ENCODE assay signal across 12 cellular contexts in genomic region chr2:95333888-95334338, GRCh38. TPM values are rescaled to one million over a fixed set of nuclear protein-coding genes. Genes with fewer than 3 reads are reported as not detected.
DNase-seq lines count a peak whose midpoint lies in the region; ATAC-seq and TF ChIP-seq lines count a peak whose summit lies in the region.
"Had no signal": no experiment of that assay in that cellular context is flagged by ENCODE, and none has a peak within 500 bp of the region (broad histone marks: within the 10 kb centered on the region; RNA-seq: fewer than 3 reads in every experiment).

No MANE protein-coding gene starts in this region.

- H3K4me3 ChIP-seq in osteoblast (ENCODE audit: insufficient read depth, low read length) (peak overlapping the region; percentile 11), esophagus squamous epithelium (no peak overlapping the region)
- H3K4me3 ChIP-seq: right lobe of liver had no signal

- peaks cover 1 to 9% (median 1%) of the 10 kb centered on the region in 3 donors for H3K27me3 Mint-ChIP-seq in CD14-positive monocyte (ENCODE audit: low read depth in 3 of 3)

- H3K4me1 ChIP-seq in osteoblast (ENCODE audit: insufficient read depth, low read length) (peaks cover 15% of the 10 kb centered on the region), esophagus squamous epithelium (peaks cover 0 to 19% (median 0%) of the 10 kb centered on the region in 3 donors)
- H3K4me1 ChIP-seq: right lobe of liver had no signal

- H3K4me1 Mint-ChIP-seq in CD14-positive monocyte, result no peaks in the 10 kb centered on the region

- no peaks in the 10 kb centered on the region for H3K36me3 ChIP-seq in osteoblast (ENCODE audit: insufficient read depth, low read length)
- H3K36me3 ChIP-seq in esophagus squamous epithelium, result no peaks in the 10 kb centered on the region
- H3K36me3 ChIP-seq: right lobe of liver had no signal

- H3K27me3 ChIP-seq in osteoblast (ENCODE audit: insufficient read depth, low read length) (peaks cover 20% of the 10 kb centered on the region), esophagus squamous epithelium (peaks cover 0 to 16% (median 0%) of the 10 kb centered on the region in 4 donors)
- H3K27me3 ChIP-seq: right lobe of liver had no signal

- no peaks in the 10 kb centered on the region for H3K36me3 Mint-ChIP-seq in CD14-positive monocyte

- no peak overlapping the region for H3K4me3 Mint-ChIP-seq in CD14-positive monocyte

- ATAC-seq in GM18868 (IDR thresholded peaks at IDR 0.05; ENCODE audit: unreplicated experiment), result no peak
- ATAC-seq in HG03095 (IDR thresholded peaks at IDR 0.05; ENCODE audit: unreplicated experiment), result no peak
- ATAC-seq in HG03280 (IDR thresholded peaks at IDR 0.05; ENCODE audit: unreplicated experiment), result no peak
- ATAC-seq: right lobe of liver had no signal

- H3K9me3 Mint-ChIP-seq in CD14-positive monocyte, result peaks cover 0 to 5% (median 0%) of the 10 kb centered on the region in 7 donors

- H3K9me3 ChIP-seq in osteoblast (ENCODE audit: low read depth, low read length) (no peaks in the 10 kb centered on the region), esophagus squamous epithelium (no peaks in the 10 kb centered on the region)
- H3K9me3 ChIP-seq: right lobe of liver had no signal

- H3K4me2 ChIP-seq in osteoblast (ENCODE audit: insufficient read depth, low read length), result peak overlapping the region; percentile 62

- no peaks in the 10 kb centered on the region for H3K79me2 ChIP-seq in osteoblast (ENCODE audit: insufficient read depth, low read length)

- no peak for TF ChIP-seq POLR2A in esophagus squamous epithelium (IDR thresholded peaks at IDR 0.05)

- H4K20me1 ChIP-seq in osteoblast (ENCODE audit: insufficient read depth, low read length), result no peaks in the 10 kb centered on the region

- H3K27ac ChIP-seq in osteoblast (ENCODE audit: low read depth, low read length), result peak overlapping the region; percentile 58
- H3K27ac ChIP-seq in esophagus squamous epithelium, result no peak overlapping the region
- H3K27ac ChIP-seq: right lobe of liver had no signal

- WGBS in esophagus squamous epithelium, 2 donors, result 12 to 61% methylated on average over 6 to 7 of the region's 11 CpGs

- intact Hi-C loops in CD14-positive monocyte (cut with micrococcal nuclease) (no loop called here), esophagus squamous epithelium (cut with DNase I) (no loop called here)

- H3K27ac Mint-ChIP-seq in CD14-positive monocyte, result no peak overlapping the region

- TF ChIP-seq CTCF in CD14-positive monocyte (IDR thresholded peaks at IDR 0.05) (no peak), osteoblast (IDR thresholded peaks at IDR 0.05; ENCODE audit: extremely low read depth, low read depth, low read length) (no peak), esophagus squamous epithelium (IDR thresholded peaks at IDR 0.05) (no peak)

- peak; percentile 15 for DNase-seq in CD14-positive monocyte (ENCODE audit: low spot score)
- DNase-seq in M059J (ENCODE audit: low read depth), result peak; percentile 96
- peak; percentile 89 for DNase-seq in epidermal melanocyte (ENCODE audit: insufficient read length, low spot score)
- peak; percentile 91 for DNase-seq in osteoblast (ENCODE audit: insufficient read length, low spot score, missing footprints)
- no peak for DNase-seq in esophagus squamous epithelium (lab: John Stamatoyannopoulos, UW)
- DNase-seq: amygdala; DND-41; stimulated activated naive CD4-positive, alpha-beta T cell had no signal

- no peak overlapping the region for H2AFZ ChIP-seq in osteoblast (ENCODE audit: low read length)

RNA-seq across cellular contexts. Expression of gene KCNIP3, which starts 36.8 kb away (rescaled TPM):
- polyA plus RNA-seq in CD14-positive monocyte, result not detected
- 3.3 and 5.8 TPM in 2 replicates for total RNA-seq in M059J (2014; rRNA removed; shearing (Covaris generic))
- under 0.01 and 0.29 TPM in 2 replicates for total RNA-seq in osteoblast
- 1 to 10 TPM in 3 of 4 donors, under 1 TPM in 1; 0.15 to 7.4 (median 2.3) TPM for total RNA-seq in esophagus squamous epithelium

RNA-seq across cellular contexts. Expression of gene PROM2, which starts 59.7 kb away (rescaled TPM):
- not detected for polyA plus RNA-seq in CD14-positive monocyte
- total RNA-seq in M059J (2014; rRNA removed; shearing (Covaris generic)), result 2.9 and 3.6 TPM in 2 replicates
- 0.29 and 0.36 TPM in 2 replicates for total RNA-seq in osteoblast
- 100 to 1,000 TPM in 1 of 4 donors, 10 to 100 TPM in 3; 59.7 to 184 (median 83.5) TPM for total RNA-seq in esophagus squamous epithelium

Comparison
In these comparisons a context has a peak if more than half of its experiments do, and no peak if none do; other contexts are left out.
1. RNA of gene PROM2, which starts 59.7 kb away (total RNA-seq): 59.7 to 184 TPM in esophagus squamous epithelium; 2.9 to 3.6 TPM in M059J and 0.29 to 0.36 TPM in osteoblast; every median in the first group is over 10 times any median in the second.